In genomic region chr1:156910309-156910782, GRCh38 we compare ENCODE assay signal across 9 cellular contexts. TPM values are rescaled to one million over a fixed set of nuclear protein-coding genes. Genes with fewer than 3 reads are reported as not detected.
DNase-seq lines count a peak whose midpoint lies in the region; ATAC-seq and TF ChIP-seq lines count a peak whose summit lies in the region.
"Had no signal": no experiment of that assay in that cellular context is flagged by ENCODE, and none has a peak within 500 bp of the region (broad histone marks: within the 10 kb centered on the region; RNA-seq: fewer than 3 reads in every experiment).

No MANE protein-coding gene starts in this region.

- no peak overlapping the region for H3K4me3 Mint-ChIP-seq in activated CD4-positive, alpha-beta T cell treated with anti-CD3 and anti-CD28 coated beads for 36 hours
- no peak overlapping the region for H3K4me3 Mint-ChIP-seq in neural progenitor cell

- no peaks in the 10 kb centered on the region for H3K79me2 ChIP-seq in neural progenitor cell (ENCODE audit: low read depth)

- H3K4me3 ChIP-seq in HUES48 (ENCODE audit: low read depth, low read length) = peak overlapping the region; percentile 61
- H3K4me3 ChIP-seq in neural progenitor cell = peak overlapping the region; percentile 14

- H3K9ac ChIP-seq in HUES48 (ENCODE audit: low read depth, low read length) (no peak overlapping the region), neural progenitor cell (no peak overlapping the region)

- no peaks in the 10 kb centered on the region for H3K36me3 Mint-ChIP-seq in activated CD4-positive, alpha-beta T cell treated with anti-CD3 and anti-CD28 coated beads for 36 hours (ENCODE audit: low read depth)
- H3K36me3 Mint-ChIP-seq in neural progenitor cell = no peaks in the 10 kb centered on the region

- H3K27ac Mint-ChIP-seq in activated CD4-positive, alpha-beta T cell treated with anti-CD3 and anti-CD28 coated beads for 36 hours = no peak overlapping the region
- H3K27ac Mint-ChIP-seq in neural progenitor cell = no peak overlapping the region

- H3K9me3 ChIP-seq in HUES48 (ENCODE audit: control insufficient read depth, insufficient read depth, low read length) = no peaks in the 10 kb centered on the region
- no peaks in the 10 kb centered on the region for H3K9me3 ChIP-seq in neural progenitor cell (ENCODE audit: low read depth)

- H3K27ac ChIP-seq in HUES48 (ENCODE audit: low read depth, low read length) = no peak overlapping the region
- no peak overlapping the region for H3K27ac ChIP-seq in neural progenitor cell

- H3K9me3 Mint-ChIP-seq in activated CD4-positive, alpha-beta T cell treated with anti-CD3 and anti-CD28 coated beads for 36 hours (ENCODE audit: low read depth) = no peaks in the 10 kb centered on the region
- H3K9me3 Mint-ChIP-seq in neural progenitor cell = no peaks in the 10 kb centered on the region

- intact Hi-C loops in activated CD4-positive, alpha-beta T cell treated with anti-CD3 and anti-CD28 coated beads for 36 hours (cut with DNase I, micrococcal nuclease) = loop anchor here in 1 of 2 experiments (1.0 kb wide), 2 partner anchors 17 to 164 kb away; no protein-coding TSS in a partner anchor

- POLR2A ChIA-PET in activated CD4-positive, alpha-beta T cell treated with anti-CD3 and anti-CD28 coated beads for 36 hours (lab: Charles Lee) = no interaction called here

- H2AFZ ChIP-seq in neural progenitor cell (replicated peaks) = no peak overlapping the region

- peak; percentile 65 for ATAC-seq in activated CD4-positive, alpha-beta T cell treated with anti-CD3 and anti-CD28 coated beads for 36 hours
- ATAC-seq in HG03354 (IDR thresholded peaks at IDR 0.05; ENCODE audit: poor library complexity, severe bottlenecking, unreplicated experiment) = no peak
- no peak for ATAC-seq in GM18909 (IDR thresholded peaks at IDR 0.05; ENCODE audit: poor library complexity, unreplicated experiment)

- H3K27me3 ChIP-seq in HUES48 (ENCODE audit: control insufficient read depth, insufficient read depth, low read length) (peaks cover 26% of the 10 kb centered on the region), neural progenitor cell (peaks cover 29% of the 10 kb centered on the region)

- peaks cover 14% of the 10 kb centered on the region for H3K4me1 ChIP-seq in HUES48 (ENCODE audit: control insufficient read depth, insufficient read depth, low read length)
- H3K4me1 ChIP-seq in neural progenitor cell = peaks cover 6% of the 10 kb centered on the region

- TF ChIP-seq CTCF in neural progenitor cell (IDR thresholded peaks at IDR 0.05) = peak; percentile 92

- H4K20me1 ChIP-seq in neural progenitor cell (ENCODE audit: low read depth) = no peaks in the 10 kb centered on the region

- no peaks in the 10 kb centered on the region for H3K4me1 Mint-ChIP-seq in activated CD4-positive, alpha-beta T cell treated with anti-CD3 and anti-CD28 coated beads for 36 hours
- peaks cover 9% of the 10 kb centered on the region for H3K4me1 Mint-ChIP-seq in neural progenitor cell

- CTCF ChIA-PET in activated CD4-positive, alpha-beta T cell treated with anti-CD3 and anti-CD28 coated beads for 36 hours (lab: Charles Lee) = interaction anchor here (0.8 to 4.6 kb wide), 9 partner anchors 9 to 50 kb away, joined by 3 to 44 read pairs (median 4); partner anchors contain the start of genes INSRR and NTRK1

- no peaks in the 10 kb centered on the region for H3F3A ChIP-seq in neural progenitor cell (ENCODE audit: low read depth)

- H3K36me3 ChIP-seq in HUES48 (ENCODE audit: control insufficient read depth, insufficient read depth, low read length) = no peaks in the 10 kb centered on the region
- H3K36me3 ChIP-seq in neural progenitor cell = no peaks in the 10 kb centered on the region

- peaks cover 1% of the 10 kb centered on the region for H3K27me3 Mint-ChIP-seq in activated CD4-positive, alpha-beta T cell treated with anti-CD3 and anti-CD28 coated beads for 36 hours
- H3K27me3 Mint-ChIP-seq in neural progenitor cell (ENCODE audit: insufficient read depth, low read depth) = peaks cover 5% of the 10 kb centered on the region

- DNase-seq in COLO668 (lab: John Stamatoyannopoulos, UW; ENCODE audit: unreplicated experiment) = peak; percentile 56
- DNase-seq in activated CD4-positive, alpha-beta T cell treated with anti-CD3 and anti-CD28 coated beads for 36 hours = peak; percentile 81
- peak; percentile 54 for DNase-seq in effector CD4-positive, alpha-beta T cell
- DNase-seq in neural progenitor cell (ENCODE audit: low spot score) = peak; percentile 80
- DNase-seq in epidermal melanocyte (ENCODE audit: insufficient read length, low spot score) = no peak

- H3K4me2 ChIP-seq in neural progenitor cell = peak overlapping the region; percentile 60

RNA-seq across cellular contexts. Expression of gene LRRC71, which starts 10.1 kb away (rescaled TPM):
- not detected for total RNA-seq in activated CD4-positive, alpha-beta T cell treated with anti-CD3 and anti-CD28 coated beads for 36 hours
- total RNA-seq in neural progenitor cell (ENCODE audit: low replicate concordance) = not detected in 2 replicates
- total RNA-seq: renal cortical epithelial cell had no signal

RNA-seq across cellular contexts. Expression of gene PEAR1, which starts 16.8 kb away (rescaled TPM):
- total RNA-seq in activated CD4-positive, alpha-beta T cell treated with anti-CD3 and anti-CD28 coated beads for 36 hours = not detected
- 0.06 TPM in 1 of 2 replicates, not detected in the other for total RNA-seq in neural progenitor cell (ENCODE audit: low replicate concordance)

RNA-seq across cellular contexts. Expression of gene NTRK1, which starts 49.7 kb away (rescaled TPM):
- total RNA-seq in activated CD4-positive, alpha-beta T cell treated with anti-CD3 and anti-CD28 coated beads for 36 hours = 1 to 10 TPM; 4.4 to 6.1 TPM
- total RNA-seq in neural progenitor cell (ENCODE audit: low replicate concordance) = 0.15 TPM in 1 of 2 replicates, not detected in the other
- total RNA-seq: renal cortical epithelial cell had no signal

RNA-seq across cellular contexts. Expression of gene INSRR, which starts 51.4 kb away (rescaled TPM):
- under 1 TPM; 0.14 to 0.18 TPM for total RNA-seq in activated CD4-positive, alpha-beta T cell treated with anti-CD3 and anti-CD28 coated beads for 36 hours
- not detected in 2 replicates for total RNA-seq in neural progenitor cell (ENCODE audit: low replicate concordance)
- total RNA-seq: renal cortical epithelial cell had no signal
